Comparison of ENCODE assay signal across 8 cellular contexts in the genomic region with DNA sequence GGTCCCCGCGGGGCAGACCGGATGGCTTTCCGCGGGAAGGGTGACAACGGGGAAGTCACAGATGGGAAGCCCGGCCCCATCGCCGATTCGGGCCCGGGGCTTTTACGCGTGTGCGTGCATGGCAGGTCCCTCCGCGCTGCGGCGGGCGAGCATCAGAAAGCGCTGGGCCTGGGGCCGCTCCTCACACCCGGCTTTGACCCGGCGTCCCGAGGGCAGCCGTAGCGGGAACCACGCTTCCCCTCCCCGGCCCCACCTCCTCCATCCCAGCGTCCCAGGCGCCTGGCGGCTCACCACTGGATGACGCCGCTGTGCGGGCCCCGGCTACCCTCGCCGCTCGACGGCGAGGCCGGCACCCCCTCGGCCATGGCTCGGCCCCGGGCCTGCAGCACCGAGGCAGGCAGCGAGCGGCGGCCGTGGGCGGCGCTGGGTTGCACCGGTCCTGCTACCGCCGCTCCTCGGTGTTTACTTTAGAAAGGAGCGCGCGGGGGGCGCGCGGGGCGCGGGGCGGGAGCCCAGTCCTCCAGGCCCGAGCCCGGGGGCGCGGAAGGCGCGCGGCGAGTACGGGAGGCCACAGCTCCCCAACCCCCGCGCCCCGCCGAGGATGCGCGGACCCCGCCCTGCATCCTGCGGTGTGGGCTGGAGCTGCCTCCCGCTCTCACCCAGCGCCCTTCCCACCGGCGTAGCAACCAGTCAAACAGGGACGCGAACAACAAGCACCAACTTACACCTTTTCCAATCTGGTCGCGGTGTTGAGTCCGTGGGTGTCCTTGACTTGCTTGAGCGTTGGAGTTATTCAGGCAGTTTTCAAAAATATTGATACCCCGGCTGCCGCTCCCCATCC.
DNase-seq lines count a peak whose midpoint lies in the region; ATAC-seq and TF ChIP-seq lines count a peak whose summit lies in the region.

No MANE protein-coding gene starts in this region.

- no peaks in the 10 kb centered on the region for H3K27me3 Mint-ChIP-seq in T-helper 2 cell treated with Interferon-gamma antibody and Interleukin-4, amounts not matched to agents 5 μg/mL and 100 μg/mL, for 36 hours (ENCODE audit: low read depth)

- no peak for TF ChIP-seq POLR2A in erythroblast (IDR thresholded peaks at IDR 0.05; ENCODE audit: low read length)

- H3K27ac Mint-ChIP-seq in T-helper 2 cell treated with Interferon-gamma antibody and Interleukin-4, amounts not matched to agents 5 μg/mL and 100 μg/mL, for 36 hours: peak overlapping the region; percentile 91

- ATAC-seq in HG02870 (IDR thresholded peaks at IDR 0.05; ENCODE audit: unreplicated experiment): no peak

- H3K9me3 Mint-ChIP-seq in T-helper 2 cell treated with Interferon-gamma antibody and Interleukin-4, amounts not matched to agents 5 μg/mL and 100 μg/mL, for 36 hours: no peaks in the 10 kb centered on the region

- H3K4me1 Mint-ChIP-seq in T-helper 2 cell treated with Interferon-gamma antibody and Interleukin-4, amounts not matched to agents 5 μg/mL and 100 μg/mL, for 36 hours (ENCODE audit: low read depth): peaks cover 49% of the 10 kb centered on the region

- H3K4me3 Mint-ChIP-seq in T-helper 2 cell treated with Interferon-gamma antibody and Interleukin-4, amounts not matched to agents 5 μg/mL and 100 μg/mL, for 36 hours: peak overlapping the region; percentile 86

- no peaks in the 10 kb centered on the region for H3K36me3 Mint-ChIP-seq in T-helper 2 cell treated with Interferon-gamma antibody and Interleukin-4, amounts not matched to agents 5 μg/mL and 100 μg/mL, for 36 hours (ENCODE audit: low read depth)

- no peaks in the 10 kb centered on the region for H3K27me3 ChIP-seq in layer of hippocampus (ENCODE audit: control insufficient read depth, insufficient read depth, low read length)

- H3K27ac ChIP-seq in caudate nucleus (ENCODE audit: low read depth, low read length): peak overlapping the region; percentile 21
- H3K27ac ChIP-seq in layer of hippocampus (ENCODE audit: low read depth, low read length): peak overlapping the region; percentile 8

- DNase-seq in DMS53 (lab: John Stamatoyannopoulos, UW) (peak; percentile 77), DMS53 treated with DMSO at 0.1 percent for 48 hours (lab: John Stamatoyannopoulos, UW; ENCODE audit: unreplicated experiment) (no peak), caudate nucleus (lab: John Stamatoyannopoulos, UW) (peak in 51 of 61 donors; percentile 9 to 74 (median 30)), erythroblast (lab: John Stamatoyannopoulos, UW) (no peak)
- peak; percentile 68 for DNase-seq in T-helper 2 cell treated with Interferon-gamma antibody and Interleukin-4, amounts not matched to agents 5 μg/mL and 100 μg/mL, for 36 hours (ENCODE audit: low spot score)
- DNase-seq in stimulated activated CD4-positive, alpha-beta T cell treated with anti-CD3 and anti-CD28 coated beads, Interleukin-15, amount 100 ng/mL, for 24 hours: peak; percentile 65

Comparison
In these comparisons a context has a peak if more than half of its experiments do, and no peak if none do; other contexts are left out.
1. DNase-seq: peak in DMS53 (single experiment), T-helper 2 cell treated with Interferon-gamma antibody and Interleukin-4, amounts not matched to agents 5 μg/mL and 100 μg/mL, for 36 hours (single experiment), caudate nucleus (51 of 61) and stimulated activated CD4-positive, alpha-beta T cell treated with anti-CD3 and anti-CD28 coated beads, Interleukin-15, amount 100 ng/mL, for 24 hours (single experiment); none in DMS53 treated with DMSO at 0.1 percent for 48 hours (single experiment) and erythroblast (0 of 2).